In the genomic region with DNA sequence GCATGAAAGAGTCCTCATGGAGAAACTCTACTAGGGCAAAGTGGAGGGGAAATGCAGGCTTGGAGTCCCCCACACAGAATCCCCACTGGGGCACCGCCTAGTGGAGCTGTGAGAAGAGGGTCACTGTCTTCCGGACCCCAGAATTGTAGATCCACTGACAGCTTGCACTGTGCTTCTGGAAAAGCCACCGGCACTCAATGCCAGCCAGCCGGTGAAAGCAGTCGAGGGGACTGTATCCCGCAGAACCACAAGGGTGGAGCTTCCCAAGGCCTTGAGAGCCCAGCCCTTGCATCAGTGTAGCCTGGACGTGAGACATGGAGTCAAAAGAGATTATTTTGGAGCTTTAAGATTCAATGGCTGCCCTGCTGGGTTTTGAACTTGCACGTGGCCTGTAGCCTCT, we compare ENCODE assay signal across 26 cellular contexts. TPM values are rescaled to one million over a fixed set of nuclear protein-coding genes. Genes with fewer than 3 reads are reported as not detected.
"Had no signal": no experiment of that assay in that cellular context is flagged by ENCODE, and none has a peak within 500 bp of the region (broad histone marks: within the 10 kb centered on the region; RNA-seq: fewer than 3 reads in every experiment).

No MANE protein-coding gene starts in this region.

- H3K36me3 Mint-ChIP-seq: activated CD4-positive, alpha-beta memory T cell treated with anti-CD3 and anti-CD28 coated beads for 36 hours; activated naive CD4-positive, alpha-beta T cell treated with anti-CD3 and anti-CD28 coated beads, Interleukin-2, amount 50 U/mL, for 72 hours had no signal

- H3K9me3 Mint-ChIP-seq: activated B cell treated with CpG ODN at 0.5 μM for 24 hours; activated CD4-positive, alpha-beta memory T cell treated with anti-CD3 and anti-CD28 coated beads for 36 hours; activated CD4-positive, alpha-beta T cell treated with anti-CD3 and anti-CD28 coated beads, Interleukin-2, amount 10 ng/mL, durations not matched to agents 7 days and 5 days; activated naive CD8-positive, alpha-beta T cell treated with anti-CD3 and anti-CD28 coated beads, Interleukin-2, amount 50 U/mL, for 24 hours; activated T-cell treated with anti-CD3 and anti-CD28 coated beads, Interleukin-2, amount 50 U/mL, for 4 hours; T-helper 2 cell treated with Interferon-gamma antibody and Interleukin-4, amounts not matched to agents 5 μg/mL and 100 μg/mL, for 36 hours had no signal

- H3K4me1 ChIP-seq: ascending aorta, body of pancreas, SJSA1 had no signal

- H3K27ac ChIP-seq: ascending aorta, body of pancreas, SJSA1 had no signal

- ATAC-seq: activated naive CD4-positive, alpha-beta T cell treated with anti-CD3 and anti-CD28 coated beads, Interleukin-2, amount 50 U/mL, for 72 hours; activated naive CD8-positive, alpha-beta T cell treated with anti-CD3 and anti-CD28 coated beads, Interleukin-2, amount 50 U/mL, for 24 hours; activated T-cell treated with anti-CD3 and anti-CD28 coated beads, Interleukin-2, amount 50 U/mL, for 4 hours; body of pancreas; PC-3; SK-N-SH treated with all-trans-retinoic acid at 6 μM for 48 hours had no signal

- H3K4me1 Mint-ChIP-seq: activated B cell treated with CpG ODN at 0.5 μM for 24 hours; activated CD4-positive, alpha-beta T cell treated with anti-CD3 and anti-CD28 coated beads, Interleukin-2, amount 10 ng/mL, durations not matched to agents 7 days and 5 days; activated naive CD8-positive, alpha-beta T cell treated with anti-CD3 and anti-CD28 coated beads, Interleukin-2, amount 50 U/mL, for 24 hours had no signal

- H3K4me3 Mint-ChIP-seq: activated B cell treated with CpG ODN at 0.5 μM for 24 hours; activated CD4-positive, alpha-beta memory T cell treated with anti-CD3 and anti-CD28 coated beads for 36 hours; activated CD4-positive, alpha-beta T cell treated with anti-CD3 and anti-CD28 coated beads, Interleukin-2, amount 10 ng/mL, durations not matched to agents 7 days and 5 days; activated naive CD8-positive, alpha-beta T cell treated with anti-CD3 and anti-CD28 coated beads, Interleukin-2, amount 50 U/mL, for 24 hours; activated T-cell treated with anti-CD3 and anti-CD28 coated beads, Interleukin-2, amount 50 U/mL, for 4 hours; T-helper 2 cell treated with Interferon-gamma antibody and Interleukin-4, amounts not matched to agents 5 μg/mL and 100 μg/mL, for 36 hours had no signal

- H3K4me3 ChIP-seq: ascending aorta, body of pancreas, MG63, SJSA1 had no signal

- H3K9me3 ChIP-seq: ascending aorta, body of pancreas, MG63, SJSA1 had no signal

- H3K36me3 ChIP-seq: ascending aorta, MG63, SJSA1 had no signal

- DNase-seq: activated B cell treated with CpG ODN at 0.5 μM for 24 hours; activated CD4-positive, alpha-beta memory T cell treated with anti-CD3 and anti-CD28 coated beads for 36 hours; activated CD4-positive, alpha-beta T cell treated with anti-CD3 and anti-CD28 coated beads, Interleukin-2, amount 10 ng/mL, durations not matched to agents 7 days and 5 days; activated CD8-positive, alpha-beta memory T cell treated with anti-CD3 and anti-CD28 coated beads for 24 hours; activated effector memory CD4-positive, alpha-beta T cell treated with anti-CD3 and anti-CD28 coated beads, Interleukin-2, amount 50 U/mL, for 16 hours; activated naive CD4-positive, alpha-beta T cell treated with Interleukin-2 at 50 U/mL for 16 hours; activated naive CD8-positive, alpha-beta T cell treated with anti-CD3 and anti-CD28 coated beads, Interleukin-2, amount 50 U/mL, for 24 hours; activated T-cell treated with anti-CD3 and anti-CD28 coated beads, Interleukin-2, amount 50 U/mL, for 4 hours; amniotic stem cell; body of pancreas; central memory CD4-positive, alpha-beta T cell; MG63; NCI-H1105; NCI-H1436; NCI-H1694 treated with DMSO at 0.1 percent for 48 hours; NCI-H2081; NCI-H510A treated with DMSO at 0.1 percent for 48 hours; PC-3; SHP77; SW 1271 had no signal

- H3K27ac Mint-ChIP-seq: activated B cell treated with CpG ODN at 0.5 μM for 24 hours; activated CD4-positive, alpha-beta memory T cell treated with anti-CD3 and anti-CD28 coated beads for 36 hours; activated CD4-positive, alpha-beta T cell treated with anti-CD3 and anti-CD28 coated beads, Interleukin-2, amount 10 ng/mL, durations not matched to agents 7 days and 5 days; activated naive CD4-positive, alpha-beta T cell treated with anti-CD3 and anti-CD28 coated beads, Interleukin-2, amount 50 U/mL, for 72 hours; activated naive CD8-positive, alpha-beta T cell treated with anti-CD3 and anti-CD28 coated beads, Interleukin-2, amount 50 U/mL, for 24 hours; T-helper 2 cell treated with Interferon-gamma antibody and Interleukin-4, amounts not matched to agents 5 μg/mL and 100 μg/mL, for 36 hours had no signal

- H3K27me3 ChIP-seq: ascending aorta, body of pancreas had no signal

RNA-seq across cellular contexts. Expression of gene FAM124A, which starts 47.2 kb away (rescaled TPM):
- total RNA-seq: activated B cell treated with CpG ODN at 0.5 μM for 24 hours; activated CD4-positive, alpha-beta T cell treated with anti-CD3 and anti-CD28 coated beads, Interleukin-2, amount 10 ng/mL, durations not matched to agents 7 days and 5 days; bronchial epithelial cell had no signal
